ENCODE assay signal across 8 cellular contexts in genomic region chr2:9142551-9143263, GRCh38.
DNase-seq lines count a peak whose midpoint lies in the region; ATAC-seq and TF ChIP-seq lines count a peak whose summit lies in the region.

No MANE protein-coding gene starts in this region.

- H3K4me3 Mint-ChIP-seq in endothelial cell (ENCODE audit: unreplicated experiment): no peak overlapping the region

- H3K36me3 ChIP-seq in mesodermal cell (ENCODE audit: control insufficient read depth, insufficient read depth, low read length): no peaks in the 10 kb centered on the region

- TF ChIP-seq CTCF in endothelial cell (IDR thresholded peaks at IDR 0.05; ENCODE audit: unreplicated experiment): peak; percentile 99

- peaks cover 6% of the 10 kb centered on the region for H3K4me1 ChIP-seq in mesodermal cell (ENCODE audit: control insufficient read depth, insufficient read depth, low read length, poor library complexity, severe bottlenecking)

- no peak overlapping the region for H3K27ac Mint-ChIP-seq in endothelial cell (ENCODE audit: unreplicated experiment)

- H3K27ac ChIP-seq in mesodermal cell (ENCODE audit: low read depth, low read length, severe bottlenecking): peak overlapping the region; percentile 16

- WGBS in mesodermal cell (ENCODE audit: insufficient coverage in 2 of 2), 2 experiments: 11 to 14% methylated on average over 37 to 39 of the region's 40 CpGs

- H3K4me3 ChIP-seq in mesodermal cell (ENCODE audit: extremely low read depth, insufficient read depth, low read length, poor library complexity, severe bottlenecking): no peak overlapping the region

- peaks cover 9% of the 10 kb centered on the region for H3K4me1 Mint-ChIP-seq in endothelial cell (ENCODE audit: unreplicated experiment)

- peaks cover 3% of the 10 kb centered on the region for H3K36me3 Mint-ChIP-seq in endothelial cell (ENCODE audit: low read depth, unreplicated experiment)

- ATAC-seq in GM18907 (IDR thresholded peaks at IDR 0.05; ENCODE audit: unreplicated experiment) (peak; percentile 78), HG03354 (IDR thresholded peaks at IDR 0.05; ENCODE audit: poor library complexity, severe bottlenecking, unreplicated experiment) (peak; percentile 88)

- H3K27me3 Mint-ChIP-seq in endothelial cell (ENCODE audit: unreplicated experiment): peaks cover 15% of the 10 kb centered on the region

- no peaks in the 10 kb centered on the region for H3K9me3 ChIP-seq in mesodermal cell (ENCODE audit: control insufficient read depth, low read length)

- no peaks in the 10 kb centered on the region for H3K9me3 Mint-ChIP-seq in endothelial cell (ENCODE audit: unreplicated experiment)

- peak; percentile 22 to 40 for DNase-seq in AML-193 (lab: John Stamatoyannopoulos, UW)
- DNase-seq in NOMO-1 treated with DMSO at 0.1 percent for 48 hours (lab: John Stamatoyannopoulos, UW; ENCODE audit: unreplicated experiment): peak; percentile 66
- DNase-seq in activated CD8-positive, alpha-beta memory T cell treated with anti-CD3 and anti-CD28 coated beads, Interleukin-2, amount 50 U/mL, for 1 hour (ENCODE audit: extremely low read depth): peak; percentile 9
- DNase-seq in endothelial cell (ENCODE audit: low spot score): peak; percentile 93
- DNase-seq in stimulated activated CD8-positive, alpha-beta memory T cell treated with anti-CD3 and anti-CD28 coated beads, Interleukin-15, amount 100 ng/mL, for 24 hours (ENCODE audit: low read depth): peak; percentile 89

Comparison
In these comparisons a context has a peak if more than half of its experiments do, and no peak if none do; other contexts are left out.
1. DNase-seq: peak in every context shown above with its lines; median percentile 93 in endothelial cell; 89 in stimulated activated CD8-positive, alpha-beta memory T cell treated with anti-CD3 and anti-CD28 coated beads, Interleukin-15, amount 100 ng/mL, for 24 hours; 66 in NOMO-1 treated with DMSO at 0.1 percent for 48 hours; 31 in AML-193; 9 in activated CD8-positive, alpha-beta memory T cell treated with anti-CD3 and anti-CD28 coated beads, Interleukin-2, amount 50 U/mL, for 1 hour.